17 cellular contexts compared by ENCODE assay signal in the genomic region with DNA sequence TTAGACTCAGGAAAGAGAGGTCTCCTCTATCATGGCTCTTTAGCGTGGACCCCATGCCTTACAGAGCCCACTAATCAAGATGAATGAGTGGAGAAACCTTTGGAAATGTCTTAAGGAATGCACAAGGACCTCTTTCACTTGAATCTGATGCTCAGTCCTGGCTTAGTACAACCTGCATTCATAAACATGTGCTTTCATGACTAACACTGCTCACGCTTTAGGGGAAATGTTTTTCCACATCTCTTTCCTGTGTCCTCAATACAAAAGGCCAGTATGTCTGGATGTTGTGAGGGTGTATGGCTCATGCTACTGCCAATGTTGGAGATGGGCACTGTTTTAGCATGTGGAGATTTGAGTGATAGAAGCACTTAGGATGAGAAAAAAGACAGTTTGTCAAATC. TPM values are rescaled to one million over a fixed set of nuclear protein-coding genes. Genes with fewer than 3 reads are reported as not detected.
DNase-seq lines count a peak whose midpoint lies in the region; ATAC-seq and TF ChIP-seq lines count a peak whose summit lies in the region.
"Had no signal": no experiment of that assay in that cellular context is flagged by ENCODE, and none has a peak within 500 bp of the region (broad histone marks: within the 10 kb centered on the region; RNA-seq: fewer than 3 reads in every experiment).

No MANE protein-coding gene starts in this region.

- H3K9me3 Mint-ChIP-seq in activated T-helper 17 cell treated with anti-CD3 and anti-CD28 coated beads, Interleukin-2, amount 50 U/mL, for 72 hours = no peaks in the 10 kb centered on the region

- no peaks in the 10 kb centered on the region for H4K20me1 ChIP-seq in PC-3 (ENCODE audit: low read length)

- no peak overlapping the region for H2AFZ ChIP-seq in PC-3 (ENCODE audit: low read length)
- H2AFZ ChIP-seq: GM23248 had no signal

- no peaks in the 10 kb centered on the region for H3K4me1 Mint-ChIP-seq in activated T-helper 17 cell treated with anti-CD3 and anti-CD28 coated beads, Interleukin-2, amount 50 U/mL, for 72 hours

- no peak overlapping the region for H3K4me3 ChIP-seq in cardiac fibroblast (replicated peaks in 1 of 2; ENCODE audit: low read depth in 2 of 2, low read length in 2 of 2)
- no peak overlapping the region for H3K4me3 ChIP-seq in fibroblast of the aortic adventitia (ENCODE audit: low read depth, low read length)
- H3K4me3 ChIP-seq in esophagus squamous epithelium = no peak overlapping the region
- H3K4me3 ChIP-seq in PC-3 (ENCODE audit: low read length) = no peak overlapping the region
- H3K4me3 ChIP-seq: GM23248, Peyer's patch had no signal

- H3F3A ChIP-seq in PC-3 (ENCODE audit: low read length, unreplicated experiment) = peaks cover 4% of the 10 kb centered on the region

- peak; percentile 65 for DNase-seq in HT1080 (ENCODE audit: low read depth)
- DNase-seq in cardiac fibroblast (ENCODE audit: low read depth in 2 of 2) = peak; percentile 56 to 67
- peak; percentile 34 for DNase-seq in fibroblast of the aortic adventitia (ENCODE audit: low read depth)
- DNase-seq in pulmonary artery endothelial cell (ENCODE audit: low read depth, low spot score) = peak; percentile 91
- no peak for DNase-seq in esophagus squamous epithelium (lab: John Stamatoyannopoulos, UW)
- no peak for DNase-seq in PC-3
- DNase-seq: AML-193, GM23248, MM.1S, NCI-H1105 treated with DMSO at 0.1 percent for 48 hours, NCI-H187, NCI-H446, NCI-H748 treated with DMSO at 0.1 percent for 48 hours, Peyer's patch had no signal

- H3K9ac ChIP-seq in PC-3 (ENCODE audit: low read length) = no peak overlapping the region
- H3K9ac ChIP-seq: GM23248, KMS-11 had no signal

- no peaks in the 10 kb centered on the region for H3K36me3 ChIP-seq in esophagus squamous epithelium
- H3K36me3 ChIP-seq in PC-3 (ENCODE audit: low read depth, low read length) = no peaks in the 10 kb centered on the region
- H3K36me3 ChIP-seq: Peyer's patch had no signal

- H3K9me2 ChIP-seq in PC-3 (replicated peaks; ENCODE audit: low read length) = no peaks in the 10 kb centered on the region

- TF ChIP-seq CTCF in cardiac fibroblast (IDR thresholded peaks at IDR 0.05; ENCODE audit: low read depth, low read length) (no peak), fibroblast of the aortic adventitia (IDR thresholded peaks at IDR 0.05; ENCODE audit: insufficient read depth, low read length) (no peak), esophagus squamous epithelium (IDR thresholded peaks at IDR 0.05) (no peak), PC-3 (conservative IDR thresholded peaks at IDR 0.05; ENCODE audit: low read depth, low read length) (no peak)

- H3K9me3 ChIP-seq in esophagus squamous epithelium (no peaks in the 10 kb centered on the region), PC-3 (ENCODE audit: low read length) (no peaks in the 10 kb centered on the region)
- H3K9me3 ChIP-seq: Peyer's patch had no signal

- WGBS in esophagus squamous epithelium, 2 donors = 48 to 53% methylated on average over 2 of the region's 2 CpGs

- H3K27ac ChIP-seq in esophagus squamous epithelium (peak overlapping the region in 1 of 4 donors; percentile 2), PC-3 (ENCODE audit: low read length) (no peak overlapping the region)
- H3K27ac ChIP-seq: GM23248, KMS-11, Peyer's patch had no signal

- no peak overlapping the region for H3K4me2 ChIP-seq in PC-3 (ENCODE audit: low read length)
- H3K4me2 ChIP-seq: KMS-11 had no signal

- TF ChIP-seq POLR2A in esophagus squamous epithelium (IDR thresholded peaks at IDR 0.05) = no peak

- H3K36me3 Mint-ChIP-seq in activated T-helper 17 cell treated with anti-CD3 and anti-CD28 coated beads, Interleukin-2, amount 50 U/mL, for 72 hours (ENCODE audit: low read depth) = no peaks in the 10 kb centered on the region

- POLR2A ChIA-PET in PC-3 (lab: Charles Lee; ENCODE audit: unreplicated experiment) = no interaction called here

- peaks cover 12% of the 10 kb centered on the region for H3K27me3 Mint-ChIP-seq in activated T-helper 17 cell treated with anti-CD3 and anti-CD28 coated beads, Interleukin-2, amount 50 U/mL, for 72 hours

- no peak overlapping the region for H3K27ac Mint-ChIP-seq in activated T-helper 17 cell treated with anti-CD3 and anti-CD28 coated beads, Interleukin-2, amount 50 U/mL, for 72 hours

- no peak for ATAC-seq in HG02981 (IDR thresholded peaks at IDR 0.05; ENCODE audit: unreplicated experiment)
- ATAC-seq in PC-3 = no peak
- ATAC-seq in activated T-helper 17 cell treated with anti-CD3 and anti-CD28 coated beads, Interleukin-2, amount 50 U/mL, for 72 hours (replicated peaks) = no peak

- no peak overlapping the region for H3K4me3 Mint-ChIP-seq in activated T-helper 17 cell treated with anti-CD3 and anti-CD28 coated beads, Interleukin-2, amount 50 U/mL, for 72 hours

- CTCF ChIA-PET in PC-3 (lab: Charles Lee) = no interaction called here

- peaks cover 2 to 43% (median 23%) of the 10 kb centered on the region in 3 donors for H3K4me1 ChIP-seq in esophagus squamous epithelium
- H3K4me1 ChIP-seq in PC-3 (ENCODE audit: insufficient read depth, low read length) = peaks cover 21% of the 10 kb centered on the region

- H3K79me2 ChIP-seq in PC-3 (ENCODE audit: low read length) = no peaks in the 10 kb centered on the region

- intact Hi-C loops in esophagus squamous epithelium (cut with DNase I) (no loop called here), PC-3 (cut with micrococcal nuclease) (no loop called here)

- H3K27me3 ChIP-seq in esophagus squamous epithelium (no peaks in the 10 kb centered on the region), PC-3 (ENCODE audit: low read length) (no peaks in the 10 kb centered on the region)
- H3K27me3 ChIP-seq: Peyer's patch had no signal

- no TSS peak for BruUV-seq in PC-3 (replicated peaks; lab: Mats Ljungman, UMichigan)

RNA-seq across cellular contexts. Expression of gene GNG12, which starts 14.2 kb away (rescaled TPM):
- 115 and 144 TPM in 2 replicates for total RNA-seq in HT1080 (2014; rRNA removed; shearing (Covaris generic))
- 145 and 181 TPM in 2 replicates for polyA plus RNA-seq in HT1080 (2015; cell fraction: cytosol; rRNA removed)
- polyA plus RNA-seq in HT1080 (2015; cell fraction: nucleus; rRNA removed) = 71.5 and 78.6 TPM in 2 replicates
- total RNA-seq in fibroblast of the aortic adventitia (ENCODE audit: low replicate concordance) (91.1 and 455 TPM in 2 replicates), pulmonary artery endothelial cell (237 and 238 TPM in 2 replicates), esophagus squamous epithelium (100 to 1,000 TPM in 1 of 4 donors, 10 to 100 TPM in 3; 65.4 to 104 (median 89.9) TPM), PC-3 (2014; rRNA removed) (54.1 and 66.1 TPM in 2 replicates)
- under 1 TPM; 0.13 to 0.34 TPM for total RNA-seq in activated T-helper 17 cell treated with anti-CD3 and anti-CD28 coated beads, Interleukin-2, amount 50 U/mL, for 72 hours

Comparison
In these comparisons a context has a peak if more than half of its experiments do, and no peak if none do; other contexts are left out.
1. DNase-seq: peak in HT1080 (single experiment), cardiac fibroblast (2 of 2), fibroblast of the aortic adventitia (single experiment) and pulmonary artery endothelial cell (single experiment); none in esophagus squamous epithelium (single experiment) and PC-3 (single experiment).
2. RNA of gene GNG12, which starts 14.2 kb away (total RNA-seq): 91.1 to 455 TPM in fibroblast of the aortic adventitia, 237 to 238 TPM in pulmonary artery endothelial cell, 115 to 144 TPM in HT1080, 65.4 to 104 TPM in esophagus squamous epithelium and 54.1 to 66.1 TPM in PC-3; 0.13 to 0.34 TPM in activated T-helper 17 cell treated with anti-CD3 and anti-CD28 coated beads, Interleukin-2, amount 50 U/mL, for 72 hours; every median in the first group is over 10 times any median in the second.